Comparison of ENCODE assay signal across 1 cellular context in genomic region chr1:157975216-157975615, GRCh38.
TF ChIP-seq lines count a peak whose summit lies in the region.

No MANE protein-coding gene starts in this region.

TF ChIP-seq in GM23338, 12 proteins besides CTCF, POLR2A, EP300 and RAD21 (continued from another document):
- TF ChIP-seq JUNB (IDR thresholded peaks at IDR 0.05; ENCODE audit: unreplicated experiment), result no peak
- no peak for TF ChIP-seq ZNF331 (CRISPR knock-in tag; IDR thresholded peaks at IDR 0.05; ENCODE audit: low read depth)
- no peak for TF ChIP-seq REST (IDR thresholded peaks at IDR 0.05; ENCODE audit: unreplicated experiment)
- no peak for TF ChIP-seq NANOG (IDR thresholded peaks at IDR 0.05; ENCODE audit: borderline replicate concordance)
- TF ChIP-seq STAT1 (IDR thresholded peaks at IDR 0.05; ENCODE audit: unreplicated experiment), result no peak
- TF ChIP-seq POLR2AphosphoS5 (IDR thresholded peaks at IDR 0.05; ENCODE audit: low read depth), result no peak
